In genomic region chr19:39531834-39532232, GRCh38 we compare ENCODE assay signal across 8 cellular contexts. TPM values are rescaled to one million over a fixed set of nuclear protein-coding genes. Genes with fewer than 3 reads are reported as not detected.
A peak's percentile ranks its signal among the peaks of the same experiment; 100 is the strongest.
DNase-seq lines count a peak whose midpoint lies in the region; ATAC-seq and TF ChIP-seq lines count a peak whose summit lies in the region.

No MANE protein-coding gene starts in this region.

- H3K4me1 Mint-ChIP-seq in stimulated activated naive CD8-positive, alpha-beta T cell treated with anti-CD3 and anti-CD28 coated beads, Interleukin-15, Interleukin-2, amounts not matched to agents 100 ng/mL and 50 ng/mL, for 24 hours (ENCODE audit: low read depth), result peaks cover 29% of the 10 kb centered on the region

- peak overlapping the region; percentile 27 to 62 for H3K9ac ChIP-seq in mucosa of rectum (ENCODE audit: low read depth in 1 of 2, low read length in 2 of 2)

- TF ChIP-seq POLR2A in breast epithelium (IDR thresholded peaks at IDR 0.05), result no peak

- DNase-seq in stimulated activated naive CD8-positive, alpha-beta T cell treated with anti-CD3 and anti-CD28 coated beads, Interleukin-15, Interleukin-2, amounts not matched to agents 100 U/mL and 50 U/mL, for 24 hours, result no peak
- peak in 1 of 2 donors; percentile 39 for DNase-seq in breast epithelium (ENCODE audit: low spot score in 2 of 2)
- no peak for DNase-seq in GM13976 (ENCODE audit: low spot score)
- no peak for DNase-seq in ACHN

- H3K4me1 ChIP-seq in breast epithelium (no peaks in the 10 kb centered on the region), mucosa of rectum (ENCODE audit: control insufficient read depth in 2 of 2, insufficient read depth in 2 of 2, low read length in 2 of 2) (peaks cover 2 to 5% of the 10 kb centered on the region in 2 donors)

- H3K27ac ChIP-seq in breast epithelium (peak overlapping the region; percentile 80 to 88), mucosa of rectum (ENCODE audit: low read depth in 2 of 2, low read length in 2 of 2) (peak overlapping the region in 1 of 2 donors; percentile 72)

- peaks cover 6% of the 10 kb centered on the region for H3K36me3 Mint-ChIP-seq in stimulated activated naive CD8-positive, alpha-beta T cell treated with anti-CD3 and anti-CD28 coated beads, Interleukin-15, Interleukin-2, amounts not matched to agents 100 ng/mL and 50 ng/mL, for 24 hours (ENCODE audit: low read depth)

- H3K9me3 ChIP-seq in breast epithelium, result no peaks in the 10 kb centered on the region
- no peaks in the 10 kb centered on the region for H3K9me3 ChIP-seq in mucosa of rectum (ENCODE audit: control insufficient read depth in 2 of 2, low read length in 2 of 2)

- peak overlapping the region; percentile 73 for H3K27ac Mint-ChIP-seq in stimulated activated naive CD8-positive, alpha-beta T cell treated with anti-CD3 and anti-CD28 coated beads, Interleukin-15, Interleukin-2, amounts not matched to agents 100 ng/mL and 50 ng/mL, for 24 hours

- in situ Hi-C loops in GM13976 (cut with MboI; ENCODE audit: low sequenced_read_pairs, unreplicated experiment) (no loop called here), ACHN (cut with HindIII; ENCODE audit: low pct_ligation_motif_present, low pct_unique_long_range_greater_than_20kb, low sequenced_read_pairs) (no loop called here)

- no peaks in the 10 kb centered on the region for H3K27me3 ChIP-seq in breast epithelium
- no peaks in the 10 kb centered on the region for H3K27me3 ChIP-seq in mucosa of rectum (ENCODE audit: control insufficient read depth in 2 of 2, insufficient read depth in 2 of 2, low read length in 2 of 2)

- H3K4me3 ChIP-seq in breast epithelium, result peak overlapping the region; percentile 81 to 93 (median 88)
- peak overlapping the region; percentile 71 to 72 for H3K4me3 ChIP-seq in mucosa of rectum (ENCODE audit: low read length in 2 of 2)

- peak overlapping the region; percentile 92 for H3K4me3 Mint-ChIP-seq in stimulated activated naive CD8-positive, alpha-beta T cell treated with anti-CD3 and anti-CD28 coated beads, Interleukin-15, Interleukin-2, amounts not matched to agents 100 ng/mL and 50 ng/mL, for 24 hours

- TF ChIP-seq CTCF in breast epithelium (IDR thresholded peaks at IDR 0.05) (no peak), GM13976 (IDR thresholded peaks at IDR 0.05; ENCODE audit: borderline replicate concordance, control extremely low read depth, extremely low read depth, insufficient read depth, missing control alignments) (no peak)

- H3K36me3 ChIP-seq in breast epithelium (no peaks in the 10 kb centered on the region), mucosa of rectum (ENCODE audit: control insufficient read depth in 2 of 2, insufficient read depth in 2 of 2, low read length in 2 of 2) (no peaks in the 10 kb centered on the region)

- no peak for ATAC-seq in stimulated activated naive CD8-positive, alpha-beta T cell treated with anti-CD3 and anti-CD28 coated beads, Interleukin-15, Interleukin-2, amounts not matched to agents 100 U/mL and 50 U/mL, for 24 hours
- ATAC-seq in GM19351 (IDR thresholded peaks at IDR 0.05; ENCODE audit: unreplicated experiment) (no peak), HG02588 (IDR thresholded peaks at IDR 0.05; ENCODE audit: unreplicated experiment) (no peak)

- intact Hi-C loops in breast epithelium (cut with DNase I; ENCODE audit: low total_unique reads), result no loop called here

- no peaks in the 10 kb centered on the region for H3K27me3 Mint-ChIP-seq in stimulated activated naive CD8-positive, alpha-beta T cell treated with anti-CD3 and anti-CD28 coated beads, Interleukin-15, Interleukin-2, amounts not matched to agents 100 ng/mL and 50 ng/mL, for 24 hours

- no peaks in the 10 kb centered on the region for H3K9me3 Mint-ChIP-seq in stimulated activated naive CD8-positive, alpha-beta T cell treated with anti-CD3 and anti-CD28 coated beads, Interleukin-15, Interleukin-2, amounts not matched to agents 100 ng/mL and 50 ng/mL, for 24 hours

RNA-seq across cellular contexts. Expression of gene EID2B, which starts 0.8 kb away (rescaled TPM):
- 1 to 10 TPM; 3.4 to 5.6 (median 4.3) TPM for total RNA-seq in breast epithelium

RNA-seq across cellular contexts. Expression of gene EID2, which starts 8.1 kb away (rescaled TPM):
- total RNA-seq in breast epithelium, result 10 to 100 TPM; 13.0 to 14.7 (median 13.4) TPM

RNA-seq across cellular contexts. Expression of gene SELENOV, which starts 16.9 kb away (rescaled TPM):
- total RNA-seq in breast epithelium, result not detected

RNA-seq across cellular contexts. Expression of gene DLL3, which starts 33.1 kb away (rescaled TPM):
- total RNA-seq in breast epithelium, result not detected

RNA-seq across cellular contexts. Expression of gene TIMM50, which starts 51.2 kb away (rescaled TPM):
- 10 to 100 TPM; 39.4 to 45.6 (median 41.1) TPM for total RNA-seq in breast epithelium
